ENCODE assay signal across 27 cellular contexts in the genomic region with DNA sequence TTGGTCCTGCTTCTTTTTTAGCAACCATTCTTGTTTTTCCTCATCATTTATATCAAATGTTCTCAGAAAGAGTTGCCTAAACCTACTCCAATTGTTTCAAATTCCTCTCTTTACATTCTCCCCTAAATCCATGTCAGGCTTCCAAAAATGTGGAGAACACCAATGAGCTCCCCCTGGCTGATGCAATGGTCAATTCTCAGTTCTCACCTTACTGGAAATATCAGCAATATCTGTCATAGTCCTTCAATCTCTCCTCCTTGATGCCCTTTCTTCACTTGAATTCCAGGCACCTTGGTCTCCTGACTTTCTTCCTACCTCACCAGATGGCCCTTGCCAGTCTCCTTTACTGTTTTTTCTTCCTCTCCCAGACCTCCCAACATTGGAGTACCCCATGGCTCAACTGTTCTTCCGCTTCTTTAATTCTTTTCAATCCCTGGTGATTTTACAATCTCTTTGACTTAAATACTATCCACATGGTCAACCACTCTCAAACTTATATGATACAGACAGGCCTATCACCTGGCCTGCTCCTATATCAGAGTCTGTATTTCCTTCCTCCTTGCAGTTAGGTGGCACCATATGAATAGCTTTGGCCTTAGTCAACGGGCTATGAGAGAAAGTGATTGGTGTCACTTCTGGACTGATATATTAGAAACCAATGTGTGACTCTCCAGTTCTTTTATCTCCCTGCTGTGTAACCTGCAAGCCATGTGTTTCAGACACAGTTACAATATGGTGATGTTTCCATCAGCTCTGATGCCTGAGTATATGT. TPM values are rescaled to one million over a fixed set of nuclear protein-coding genes. Genes with fewer than 3 reads are reported as not detected.
DNase-seq lines count a peak whose midpoint lies in the region; ATAC-seq, FAIRE-seq and TF ChIP-seq lines count a peak whose summit lies in the region.
"Had no signal": no experiment of that assay in that cellular context is flagged by ENCODE, and none has a peak within 500 bp of the region (broad histone marks: within the 10 kb centered on the region; RNA-seq: fewer than 3 reads in every experiment).

No MANE protein-coding gene starts in this region.

- peak; percentile 77 for ATAC-seq in HCT116
- ATAC-seq in HG02885 (IDR thresholded peaks at IDR 0.05; ENCODE audit: poor library complexity, unreplicated experiment): no peak
- ATAC-seq: activated naive CD8-positive, alpha-beta T cell treated with anti-CD3 and anti-CD28 coated beads, Interleukin-2, amount 50 U/mL, for 24 hours; activated T-cell treated with anti-CD3 and anti-CD28 coated beads, Interleukin-2, amount 50 U/mL, for 72 hours; heart left ventricle; right cardiac atrium; upper lobe of right lung had no signal

- H3K4me2 ChIP-seq in HCT116 (ENCODE audit: low read length): peak overlapping the region; percentile 37
- no peak overlapping the region for H3K4me2 ChIP-seq in mesenchymal stem cell (ENCODE audit: low read length, poor library complexity, severe bottlenecking)
- no peak overlapping the region for H3K4me2 ChIP-seq in Karpas-422 (ENCODE audit: low read depth, low read length, poor library complexity, severe bottlenecking)
- H3K4me2 ChIP-seq: smooth muscle cell had no signal

- H4K91ac ChIP-seq in mesenchymal stem cell (ENCODE audit: low read length): no peak overlapping the region

- no peak overlapping the region for H2AFZ ChIP-seq in HCT116 (ENCODE audit: low read depth, low read length, poor library complexity, severe bottlenecking)
- no peak overlapping the region for H2AFZ ChIP-seq in mesenchymal stem cell (ENCODE audit: low read depth, low read length)
- H2AFZ ChIP-seq in Karpas-422 (ENCODE audit: low read length): no peak overlapping the region

- H3K79me2 ChIP-seq in HCT116 (ENCODE audit: insufficient read depth, low read length) (peaks cover 17% of the 10 kb centered on the region), Karpas-422 (ENCODE audit: low read length) (no peaks in the 10 kb centered on the region)

- no peak overlapping the region for H2BK12ac ChIP-seq in mesenchymal stem cell (ENCODE audit: low read length in 2 of 2)

- no peak overlapping the region for H2BK15ac ChIP-seq in mesenchymal stem cell (ENCODE audit: low read depth, poor library complexity, severe bottlenecking)

- POLR2A ChIA-PET in HCT116 (lab: Charles Lee): interaction anchor here (2.7 kb wide), 1 partner anchor 10 kb away, joined by 21 read pairs; no protein-coding TSS in a partner anchor

- no peak overlapping the region for H3K4ac ChIP-seq in mesenchymal stem cell (ENCODE audit: low read depth in 1 of 2, low read length in 2 of 2)

- H3K23ac ChIP-seq in mesenchymal stem cell (ENCODE audit: low read length in 2 of 2): no peak overlapping the region

- BruUV-seq in HCT116 (replicated peaks; lab: Mats Ljungman, UMichigan): TSS peak; percentile 26

- peak overlapping the region; percentile 88 for H3K27ac ChIP-seq in HCT116 (ENCODE audit: low read depth, low read length)
- no peak overlapping the region for H3K27ac ChIP-seq in brain microvascular endothelial cell
- H3K27ac ChIP-seq in mesenchymal stem cell (ENCODE audit: low read length, poor library complexity, severe bottlenecking): no peak overlapping the region
- H3K27ac ChIP-seq in Peyer's patch: no peak overlapping the region
- no peak overlapping the region for H3K27ac ChIP-seq in Karpas-422 (ENCODE audit: low read length)
- H3K27ac ChIP-seq: esophagus muscularis mucosa, suprapubic skin, upper lobe of right lung had no signal

- H3K9me3 ChIP-seq in HCT116 (ENCODE audit: control insufficient read depth in 1 of 2, insufficient read depth in 1 of 2, low read depth in 1 of 2, low read length in 2 of 2) (no peaks in the 10 kb centered on the region), mesenchymal stem cell (ENCODE audit: control insufficient read depth, low read length) (no peaks in the 10 kb centered on the region), Peyer's patch (no peaks in the 10 kb centered on the region), Karpas-422 (ENCODE audit: low read length) (no peaks in the 10 kb centered on the region)
- H3K9me3 ChIP-seq: esophagus muscularis mucosa, heart left ventricle, suprapubic skin, upper lobe of right lung had no signal

- H3K36me3 ChIP-seq in HCT116 (ENCODE audit: control insufficient read depth in 1 of 2, insufficient read depth in 2 of 2, low read length in 2 of 2) (no peaks in the 10 kb centered on the region), brain microvascular endothelial cell (replicated peaks) (no peaks in the 10 kb centered on the region), mesenchymal stem cell (ENCODE audit: control insufficient read depth in 1 of 2, insufficient read depth in 2 of 2, low read depth in 1 of 2, low read length in 2 of 2) (no peaks in the 10 kb centered on the region), Peyer's patch (no peaks in the 10 kb centered on the region), Karpas-422 (ENCODE audit: insufficient read depth, low read length) (no peaks in the 10 kb centered on the region)
- H3K36me3 ChIP-seq: esophagus muscularis mucosa, heart left ventricle, suprapubic skin, upper lobe of right lung had no signal

- CTCF ChIA-PET in HCT116 (lab: Charles Lee): interaction anchor here (1.2 to 1.3 kb wide), 2 partner anchors 64 to 74 kb away, joined by 3 to 5 read pairs; no protein-coding TSS in a partner anchor

- H3K9me2 ChIP-seq in HCT116 (ENCODE audit: insufficient read depth) (no peaks in the 10 kb centered on the region), Karpas-422 (replicated peaks; ENCODE audit: insufficient read depth, low read length) (no peaks in the 10 kb centered on the region)

- no peak for DNase-seq in D721Med (ENCODE audit: insufficient read length, low spot score)
- no peak for DNase-seq in HCT116 (ENCODE audit: low read depth, low spot score)
- DNase-seq in brain microvascular endothelial cell: no peak
- DNase-seq in mesenchymal stem cell: no peak
- DNase-seq in Peyer's patch: no peak
- DNase-seq in cerebellar nuclear complex (lab: John Stamatoyannopoulos, UW): no peak
- DNase-seq in Karpas-422: no peak
- DNase-seq: activated CD4-positive, alpha-beta memory T cell treated with anti-CD3 and anti-CD28 coated beads for 36 hours; activated CD4-positive, alpha-beta T cell treated with anti-CD3 and anti-CD28 coated beads for 1 hour; activated naive CD8-positive, alpha-beta T cell treated with anti-CD3 and anti-CD28 coated beads, Interleukin-2, amount 50 U/mL, for 24 hours; activated T-cell treated with anti-CD3 and anti-CD28 coated beads, Interleukin-2, amount 50 U/mL, for 72 hours; caudate nucleus; foreskin fibroblast; heart left ventricle; kidney glomerular epithelial cell; NCI-H1048; NCI-H1694; OCI-M1; right cardiac atrium; SHP77; stimulated activated naive CD4-positive, alpha-beta T cell; upper lobe of right lung had no signal

- peak overlapping the region; percentile 52 for H2AK5ac ChIP-seq in mesenchymal stem cell (ENCODE audit: low read length, severe bottlenecking)

- no peak overlapping the region for H4K8ac ChIP-seq in mesenchymal stem cell (ENCODE audit: low read length)

- H4K20me1 ChIP-seq in HCT116 (ENCODE audit: insufficient read depth): no peaks in the 10 kb centered on the region
- H4K20me1 ChIP-seq in Karpas-422 (ENCODE audit: insufficient read depth, low read depth, low read length): no peaks in the 10 kb centered on the region

- H3K79me1 ChIP-seq in mesenchymal stem cell (replicated peaks; ENCODE audit: low read length, poor library complexity, severe bottlenecking): no peaks in the 10 kb centered on the region

- peak; percentile 38 for TF ChIP-seq RAD21 in HCT116 (IDR thresholded peaks at IDR 0.05; ENCODE audit: low read depth)

- RAD21 ChIA-PET in HCT116 (lab: Charles Lee; ENCODE audit: low non-redundant PET in 1 of 2, low total read pairs in 2 of 2, uncharacterized antibody in 2 of 2, unreplicated experiment in 2 of 2): interaction anchor here in 1 of 2 experiments (1.1 kb wide), 1 partner anchor 193 kb away, joined by 3 read pairs; no protein-coding TSS in a partner anchor

- H2BK5ac ChIP-seq in mesenchymal stem cell (ENCODE audit: low read depth, low read length, poor library complexity, severe bottlenecking): no peak overlapping the region

- H3K4me1 ChIP-seq in HCT116 (ENCODE audit: control insufficient read depth in 1 of 2, insufficient read depth in 2 of 2, low read length in 2 of 2): peaks cover 36 to 82% of the 10 kb centered on the region in 2 experiments
- peaks cover 2% of the 10 kb centered on the region for H3K4me1 ChIP-seq in mesenchymal stem cell (ENCODE audit: control insufficient read depth, insufficient read depth, low read depth, low read length)
- no peaks in the 10 kb centered on the region for H3K4me1 ChIP-seq in Peyer's patch
- no peaks in the 10 kb centered on the region for H3K4me1 ChIP-seq in Karpas-422 (ENCODE audit: low read length)
- H3K4me1 ChIP-seq: suprapubic skin had no signal

- TF ChIP-seq CTCF in D721Med (IDR thresholded peaks at IDR 0.05; ENCODE audit: insufficient read depth, missing control alignments) (peak; percentile 1), HCT116 (IDR thresholded peaks at IDR 0.05 in 2 of 3, conservative IDR thresholded peaks at IDR 0.05 in 1 of 3; ENCODE audit: borderline replicate concordance in 1 of 3, insufficient read depth in 1 of 3, low read depth in 2 of 3, low read length in 2 of 3) (peak; percentile 6 to 39 (median 32); a peak in 2 of 6 replicates), brain microvascular endothelial cell (IDR thresholded peaks at IDR 0.05; ENCODE audit: low read depth, low read length, missing control alignments) (peak; percentile 22), Peyer's patch (IDR thresholded peaks at IDR 0.05) (no peak)

- no peak for TF ChIP-seq POLR2A in HCT116 (IDR thresholded peaks at IDR 0.05; ENCODE audit: borderline replicate concordance, extremely low read depth, insufficient read depth, insufficient read length)
- TF ChIP-seq POLR2A in Peyer's patch (IDR thresholded peaks at IDR 0.05): no peak

- in situ Hi-C loops in brain microvascular endothelial cell (cut with HindIII; ENCODE audit: low pct_ligation_motif_present, low sequenced_read_pairs): no loop called here

- intact Hi-C loops in HCT116 (cut with micrococcal nuclease): no loop called here

- H3K18ac ChIP-seq in mesenchymal stem cell (ENCODE audit: low read depth in 1 of 2, low read length in 2 of 2): no peak overlapping the region

- no peak overlapping the region for H3K9ac ChIP-seq in HCT116 (ENCODE audit: low read length)
- H3K9ac ChIP-seq in mesenchymal stem cell (ENCODE audit: low read length): no peak overlapping the region
- H3K9ac ChIP-seq in Karpas-422 (ENCODE audit: low read length): no peak overlapping the region

- WGBS in mesenchymal stem cell: 100% methylated on average over 2 of the region's 2 CpGs

- H3K27me3 ChIP-seq in HCT116 (ENCODE audit: insufficient read depth, low read length) (no peaks in the 10 kb centered on the region), brain microvascular endothelial cell (replicated peaks) (no peaks in the 10 kb centered on the region), mesenchymal stem cell (ENCODE audit: control insufficient read depth in 1 of 2, insufficient read depth in 1 of 2, low read length in 2 of 2) (no peaks in the 10 kb centered on the region), Peyer's patch (no peaks in the 10 kb centered on the region), Karpas-422 (ENCODE audit: low read length) (no peaks in the 10 kb centered on the region)
- H3K27me3 ChIP-seq: esophagus muscularis mucosa, heart left ventricle, suprapubic skin, upper lobe of right lung had no signal

- no peak overlapping the region for H3K4me3 ChIP-seq in HCT116 (replicated peaks in 1 of 2; ENCODE audit: low read depth in 1 of 2, low read length in 2 of 2)
- H3K4me3 ChIP-seq in brain microvascular endothelial cell (ENCODE audit: low read depth, low read length): no peak overlapping the region
- H3K4me3 ChIP-seq in mesenchymal stem cell (ENCODE audit: insufficient read depth in 1 of 2, low read depth in 1 of 2, low read length in 2 of 2): no peak overlapping the region
- H3K4me3 ChIP-seq in Peyer's patch: no peak overlapping the region
- no peak overlapping the region for H3K4me3 ChIP-seq in Karpas-422 (ENCODE audit: low read length)
- H3K4me3 ChIP-seq: esophagus muscularis mucosa, heart left ventricle, smooth muscle cell, suprapubic skin, upper lobe of right lung had no signal

- no peak overlapping the region for H3K14ac ChIP-seq in mesenchymal stem cell (ENCODE audit: low read length in 2 of 2)

- no peak overlapping the region for H2BK120ac ChIP-seq in mesenchymal stem cell (ENCODE audit: low read depth, low read length)

- FAIRE-seq in D721Med (lab: Jason Lieb, UNC): no peak
- FAIRE-seq: astrocyte had no signal

RNA-seq across cellular contexts. Expression of a gene that starts 47.4 kb away (rescaled TPM):
- total RNA-seq in HCT116 (2021; ENCODE audit: unreplicated experiment): 157 TPM
- polyA plus RNA-seq in HCT116 (2012): 153 and 174 TPM in 2 replicates
- polyA plus RNA-seq in mesenchymal stem cell (2013, experiment 1 of 2): 53.9 TPM
- 58.7 TPM for polyA plus RNA-seq in mesenchymal stem cell (2013, experiment 2 of 2)
- total RNA-seq in Peyer's patch: 10 to 100 TPM; 11.8 to 13.9 (median 12.6) TPM
- total RNA-seq in Karpas-422 (2014; rRNA removed; shearing (Covaris generic); ENCODE audit: low replicate concordance): 1.2 TPM in 1 of 2 replicates, not detected in the other
- total RNA-seq: activated CD4-positive, alpha-beta memory T cell treated with anti-CD3 and anti-CD28 coated beads for 36 hours; activated T-cell treated with anti-CD3 and anti-CD28 coated beads, Interleukin-2, amount 50 U/mL, for 72 hours had no signal

Comparison
In these comparisons a context has a peak if more than half of its experiments do, and no peak if none do; other contexts are left out.
1. CTCF ChIP-seq: peak in D721Med (single experiment), HCT116 (3 of 3) and brain microvascular endothelial cell (single experiment); none in Peyer's patch (0 of 6).
2. RNA of a gene that starts 47.4 kb away (total RNA-seq): 157 TPM in HCT116 (single experiment); 11.8 to 13.9 TPM in Peyer's patch and 1.2 TPM in Karpas-422; every median in the first group is over 10 times any median in the second.